ENCODE assay signal across 1 cellular context in genomic region chr20:63537525-63538203, GRCh38.
TF ChIP-seq lines count a peak whose summit lies in the region.

No MANE protein-coding gene starts in this region.

TF ChIP-seq in HepG2, 621 proteins besides CTCF, POLR2A, EP300 and RAD21 (continued from another document and continues in another):
- TF ChIP-seq ZNF776 (CRISPR knock-in tag; IDR thresholded peaks at IDR 0.05) (no peak), GABPA (IDR thresholded peaks at IDR 0.05; ENCODE audit: low read depth, low read length) (no peak), GABPA (CRISPR knock-in tag; IDR thresholded peaks at IDR 0.05; ENCODE audit: low read depth) (peak; percentile 82), CHCHD3 (CRISPR knock-in tag; IDR thresholded peaks at IDR 0.05) (peak; percentile 89; the same call in 1 of the 2 replicates), ARNTL (CRISPR knock-in tag; IDR thresholded peaks at IDR 0.05) (peak; percentile 64; the same call in 1 of the 2 replicates), JDP2 (CRISPR knock-in tag; IDR thresholded peaks at IDR 0.05; ENCODE audit: borderline replicate concordance) (no peak), ZBTB25 (CRISPR knock-in tag; IDR thresholded peaks at IDR 0.05) (peak; percentile 90), CBFB (CRISPR knock-in tag; IDR thresholded peaks at IDR 0.05) (peak; percentile 89), ESRRA (CRISPR knock-in tag; IDR thresholded peaks at IDR 0.05; ENCODE audit: low read depth) (no peak; the same call in 1 of the 2 replicates), ZNF781 (CRISPR knock-in tag; IDR thresholded peaks at IDR 0.05; ENCODE audit: borderline replicate concordance, not compliant biosample characterization) (no peak), ARID2 (CRISPR knock-in tag; IDR thresholded peaks at IDR 0.05; ENCODE audit: borderline replicate concordance) (peak; percentile 81; the same call in 1 of the 2 replicates), TOPORS (CRISPR knock-in tag; IDR thresholded peaks at IDR 0.05) (peak; percentile 80), CREB1 (IDR thresholded peaks at IDR 0.05) (no peak), CREB1 (CRISPR knock-in tag; IDR thresholded peaks at IDR 0.05) (no peak), ZNF703 (CRISPR knock-in tag; IDR thresholded peaks at IDR 0.05; ENCODE audit: borderline replicate concordance) (no peak), DMAP1 (CRISPR knock-in tag; IDR thresholded peaks at IDR 0.05) (0 out of 2 replicates have a peak, but pooled peaks have one; percentile 75), ZNF10 (CRISPR knock-in tag; IDR thresholded peaks at IDR 0.05; ENCODE audit: borderline replicate concordance, low read depth) (no peak), KDM4B (CRISPR knock-in tag; IDR thresholded peaks at IDR 0.05) (peak; percentile 91), MXD4 (CRISPR knock-in tag; IDR thresholded peaks at IDR 0.05) (peak; percentile 92), CREM (IDR thresholded peaks at IDR 0.05) (no peak), CREM (CRISPR knock-in tag; IDR thresholded peaks at IDR 0.05) (no peak), ZNF382 (CRISPR knock-in tag; IDR thresholded peaks at IDR 0.05; ENCODE audit: borderline replicate concordance) (no peak), LRRFIP1 (CRISPR knock-in tag; conservative IDR thresholded peaks at IDR 0.05) (no peak; the same call in 1 of the 2 replicates), MBD4 (IDR thresholded peaks at IDR 0.05; ENCODE audit: borderline replicate concordance, low read length) (no peak), CBX5 (CRISPR knock-in tag; IDR thresholded peaks at IDR 0.05; ENCODE audit: borderline replicate concordance) (peak; percentile 83; the same call in 1 of the 2 replicates), ZNF749 (CRISPR knock-in tag; IDR thresholded peaks at IDR 0.05; ENCODE audit: borderline replicate concordance) (peak; percentile 90; the same call in 1 of the 2 replicates), NR2F2 (IDR thresholded peaks at IDR 0.05; ENCODE audit: borderline replicate concordance, low read depth) (no peak), ARNT2 (CRISPR knock-in tag; IDR thresholded peaks at IDR 0.05; ENCODE audit: low read depth) (peak; percentile 91), KLF13 (CRISPR knock-in tag; IDR thresholded peaks at IDR 0.05) (no peak), ZNF496 (CRISPR knock-in tag; IDR thresholded peaks at IDR 0.05; ENCODE audit: insufficient replicate concordance) (no peak), SATB2 (CRISPR knock-in tag; IDR thresholded peaks at IDR 0.05) (0 out of 2 replicates have a peak, but pooled peaks have one; percentile 60), ZNF556 (CRISPR knock-in tag; IDR thresholded peaks at IDR 0.05; ENCODE audit: borderline replicate concordance) (peak; percentile 29; the same call in 1 of the 2 replicates), ZNF337 (CRISPR knock-in tag; IDR thresholded peaks at IDR 0.05; ENCODE audit: borderline replicate concordance, low read depth) (0 out of 2 replicates have a peak, but pooled peaks have one; percentile 67), ZNF468 (CRISPR knock-in tag; IDR thresholded peaks at IDR 0.05) (no peak), ZNF512B (CRISPR knock-in tag; IDR thresholded peaks at IDR 0.05; ENCODE audit: borderline replicate concordance) (0 out of 2 replicates have a peak, but pooled peaks have one; percentile 53), ZNF138 (CRISPR knock-in tag; IDR thresholded peaks at IDR 0.05; ENCODE audit: low read depth) (peak; percentile 78; the same call in 1 of the 2 replicates), RXRB (CRISPR knock-in tag; IDR thresholded peaks at IDR 0.05; ENCODE audit: borderline replicate concordance) (peak; percentile 71; the same call in 1 of the 2 replicates), AFF4 (CRISPR knock-in tag; IDR thresholded peaks at IDR 0.05) (no peak), KLF11 (CRISPR knock-in tag; IDR thresholded peaks at IDR 0.05) (peak; percentile 75; the same call in 1 of the 2 replicates), FOXP4 (CRISPR knock-in tag; IDR thresholded peaks at IDR 0.05) (peak; percentile 54), ZNF773 (CRISPR knock-in tag; IDR thresholded peaks at IDR 0.05; ENCODE audit: borderline replicate concordance) (peak; percentile 75; the same call in 1 of the 2 replicates), HNF4A (CRISPR knock-in tag; IDR thresholded peaks at IDR 0.05) (peak; percentile 54), SRSF9 (IDR thresholded peaks at IDR 0.05; ENCODE audit: borderline replicate concordance, insufficient read depth, low read depth, low read length, poor library complexity, severe bottlenecking) (no peak), GLI4 (CRISPR knock-in tag; IDR thresholded peaks at IDR 0.05; ENCODE audit: borderline replicate concordance) (peak; percentile 83), ZNF589 (CRISPR knock-in tag; conservative IDR thresholded peaks at IDR 0.05) (no peak), KLF12 (CRISPR knock-in tag; IDR thresholded peaks at IDR 0.05; ENCODE audit: borderline replicate concordance) (peak; percentile 91), NR0B2 (CRISPR knock-in tag; IDR thresholded peaks at IDR 0.05) (no peak; the same call in 1 of the 2 replicates), ZNF780A (CRISPR knock-in tag; IDR thresholded peaks at IDR 0.05) (no peak), ZSCAN5A (CRISPR knock-in tag; IDR thresholded peaks at IDR 0.05; ENCODE audit: borderline replicate concordance) (peak; percentile 81; the same call in 1 of the 2 replicates), EEA1 (CRISPR knock-in tag; IDR thresholded peaks at IDR 0.05; ENCODE audit: borderline replicate concordance) (peak; percentile 93; the same call in 1 of the 2 replicates), ZNF576 (CRISPR knock-in tag; IDR thresholded peaks at IDR 0.05) (no peak), SIN3A (IDR thresholded peaks at IDR 0.05; ENCODE audit: borderline replicate concordance, low read depth, low read length) (no peak; the same call in 1 of the 2 replicates), TFE3 (CRISPR knock-in tag; IDR thresholded peaks at IDR 0.05) (peak; percentile 48)
